1 cellular context compared by ENCODE assay signal in the genomic region with DNA sequence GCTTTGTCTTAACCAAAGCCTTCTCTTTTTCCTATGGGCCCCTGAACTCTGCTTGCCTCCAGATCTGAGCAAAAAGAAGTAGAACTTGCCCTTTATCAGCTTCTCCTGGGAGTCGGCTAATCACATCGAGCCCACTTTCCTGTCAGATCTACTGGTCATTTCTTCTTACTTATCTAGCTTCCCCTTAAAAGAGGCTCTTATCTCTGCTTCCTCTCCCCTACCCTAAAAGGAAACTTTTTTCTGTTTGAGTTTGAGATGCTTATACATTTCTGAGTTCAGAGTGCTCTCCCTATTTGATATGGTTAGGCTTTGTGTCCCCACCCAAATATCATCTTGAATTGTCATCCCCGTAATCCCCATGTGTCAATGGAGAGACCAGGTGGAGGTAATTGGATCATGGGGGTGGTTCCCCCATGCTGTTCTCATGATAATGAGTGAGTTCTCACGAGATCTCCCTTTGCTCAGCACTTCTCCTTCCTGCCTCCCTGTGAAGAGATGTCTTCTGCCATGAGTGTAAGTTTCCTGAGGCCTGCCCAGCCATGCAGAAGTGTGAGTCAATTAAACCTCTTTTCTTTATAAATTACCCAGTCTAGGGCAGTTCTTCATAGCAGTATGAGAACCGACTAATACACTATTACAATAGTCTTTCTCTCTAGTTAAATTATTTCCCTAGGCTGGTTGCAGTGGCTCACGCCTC.
A peak's percentile ranks its signal among the peaks of the same experiment; 100 is the strongest.
TF ChIP-seq lines count a peak whose summit lies in the region.

No MANE protein-coding gene starts in this region.

TF ChIP-seq in K562, 482 proteins besides CTCF, POLR2A, EP300 and RAD21 (continued from another document):
- TF ChIP-seq, protein P1, sequence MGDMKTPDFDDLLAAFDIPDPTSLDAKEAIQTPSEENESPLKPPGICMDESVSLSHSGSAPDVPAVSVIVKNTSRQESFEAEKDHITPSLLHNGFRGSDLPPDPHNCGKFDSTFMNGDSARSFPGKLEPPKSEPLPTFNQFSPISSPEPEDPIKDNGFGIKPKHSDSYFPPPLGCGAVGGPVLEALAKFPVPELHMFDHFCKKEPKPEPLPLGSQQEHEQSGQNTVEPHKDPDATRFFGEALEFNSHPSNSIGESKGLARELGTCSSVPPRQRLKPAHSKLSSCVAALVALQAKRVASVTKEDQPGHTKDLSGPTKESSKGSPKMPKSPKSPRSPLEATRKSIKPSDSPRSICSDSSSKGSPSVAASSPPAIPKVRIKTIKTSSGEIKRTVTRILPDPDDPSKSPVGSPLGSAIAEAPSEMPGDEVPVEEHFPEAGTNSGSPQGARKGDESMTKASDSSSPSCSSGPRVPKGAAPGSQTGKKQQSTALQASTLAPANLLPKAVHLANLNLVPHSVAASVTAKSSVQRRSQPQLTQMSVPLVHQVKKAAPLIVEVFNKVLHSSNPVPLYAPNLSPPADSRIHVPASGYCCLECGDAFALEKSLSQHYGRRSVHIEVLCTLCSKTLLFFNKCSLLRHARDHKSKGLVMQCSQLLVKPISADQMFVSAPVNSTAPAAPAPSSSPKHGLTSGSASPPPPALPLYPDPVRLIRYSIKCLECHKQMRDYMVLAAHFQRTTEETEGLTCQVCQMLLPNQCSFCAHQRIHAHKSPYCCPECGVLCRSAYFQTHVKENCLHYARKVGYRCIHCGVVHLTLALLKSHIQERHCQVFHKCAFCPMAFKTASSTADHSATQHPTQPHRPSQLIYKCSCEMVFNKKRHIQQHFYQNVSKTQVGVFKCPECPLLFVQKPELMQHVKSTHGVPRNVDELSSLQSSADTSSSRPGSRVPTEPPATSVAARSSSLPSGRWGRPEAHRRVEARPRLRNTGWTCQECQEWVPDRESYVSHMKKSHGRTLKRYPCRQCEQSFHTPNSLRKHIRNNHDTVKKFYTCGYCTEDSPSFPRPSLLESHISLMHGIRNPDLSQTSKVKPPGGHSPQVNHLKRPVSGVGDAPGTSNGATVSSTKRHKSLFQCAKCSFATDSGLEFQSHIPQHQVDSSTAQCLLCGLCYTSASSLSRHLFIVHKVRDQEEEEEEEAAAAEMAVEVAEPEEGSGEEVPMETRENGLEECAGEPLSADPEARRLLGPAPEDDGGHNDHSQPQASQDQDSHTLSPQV (IDR thresholded peaks at IDR 0.05) = 0 out of 2 replicates have a peak, but pooled peaks have one; percentile 33
- no peak for TF ChIP-seq ZNF764 (CRISPR knock-in tag; IDR thresholded peaks at IDR 0.05; ENCODE audit: low read depth)
- TF ChIP-seq PHF21A (IDR thresholded peaks at IDR 0.05; ENCODE audit: borderline replicate concordance, low read depth) = no peak
- TF ChIP-seq SP1 (CRISPR knock-in tag; IDR thresholded peaks at IDR 0.05) = no peak
- no peak for TF ChIP-seq HNRNPL (IDR thresholded peaks at IDR 0.05; ENCODE audit: low read depth, low read length)
- no peak for TF ChIP-seq HNRNPH1 (optimal IDR thresholded peaks at IDR 0.05; ENCODE audit: low read depth, low read length)
- peak in 1 of 2 experiments; percentile 48; a peak in 1 of 3 replicates for TF ChIP-seq CBX3 (IDR thresholded peaks at IDR 0.05; ENCODE audit: borderline replicate concordance in 1 of 2, low read length in 2 of 2)
- TF ChIP-seq FUS (optimal IDR thresholded peaks at IDR 0.05; ENCODE audit: low read depth, low read length) = no peak
- peak; percentile 67 for TF ChIP-seq ZNF316 (IDR thresholded peaks at IDR 0.05)
- TF ChIP-seq MYNN (IDR thresholded peaks at IDR 0.05) = no peak
- TF ChIP-seq MYNN (CRISPR knock-in tag; IDR thresholded peaks at IDR 0.05) = no peak
- TF ChIP-seq ATF1 (CRISPR knock-in tag; IDR thresholded peaks at IDR 0.05) = no peak
- TF ChIP-seq ATF1 (tag; IDR thresholded peaks at IDR 0.05) = no peak
- no peak for TF ChIP-seq RBM39 (optimal IDR thresholded peaks at IDR 0.05; ENCODE audit: low read depth, low read length)
- peak; percentile 46 for TF ChIP-seq NFIC (IDR thresholded peaks at IDR 0.05)
- TF ChIP-seq SRF (CRISPR knock-in tag; IDR thresholded peaks at IDR 0.05) = peak in 1 of 2 experiments; percentile 73; a peak in 1 of 4 replicates
- TF ChIP-seq RFX1 (IDR thresholded peaks at IDR 0.05) = no peak
- TF ChIP-seq ZEB2 (IDR thresholded peaks at IDR 0.05) = peak; percentile 48; the same call in 1 of the 2 replicates
- TF ChIP-seq, protein P2, sequence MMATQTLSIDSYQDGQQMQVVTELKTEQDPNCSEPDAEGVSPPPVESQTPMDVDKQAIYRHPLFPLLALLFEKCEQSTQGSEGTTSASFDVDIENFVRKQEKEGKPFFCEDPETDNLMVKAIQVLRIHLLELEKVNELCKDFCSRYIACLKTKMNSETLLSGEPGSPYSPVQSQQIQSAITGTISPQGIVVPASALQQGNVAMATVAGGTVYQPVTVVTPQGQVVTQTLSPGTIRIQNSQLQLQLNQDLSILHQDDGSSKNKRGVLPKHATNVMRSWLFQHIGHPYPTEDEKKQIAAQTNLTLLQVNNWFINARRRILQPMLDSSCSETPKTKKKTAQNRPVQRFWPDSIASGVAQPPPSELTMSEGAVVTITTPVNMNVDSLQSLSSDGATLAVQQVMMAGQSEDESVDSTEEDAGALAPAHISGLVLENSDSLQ (IDR thresholded peaks at IDR 0.05) = 0 out of 2 replicates have a peak, but pooled peaks have one; percentile 7
- TF ChIP-seq HOXB6 (CRISPR knock-in tag; IDR thresholded peaks at IDR 0.05; ENCODE audit: borderline replicate concordance) = no peak
- TF ChIP-seq, protein P3, sequence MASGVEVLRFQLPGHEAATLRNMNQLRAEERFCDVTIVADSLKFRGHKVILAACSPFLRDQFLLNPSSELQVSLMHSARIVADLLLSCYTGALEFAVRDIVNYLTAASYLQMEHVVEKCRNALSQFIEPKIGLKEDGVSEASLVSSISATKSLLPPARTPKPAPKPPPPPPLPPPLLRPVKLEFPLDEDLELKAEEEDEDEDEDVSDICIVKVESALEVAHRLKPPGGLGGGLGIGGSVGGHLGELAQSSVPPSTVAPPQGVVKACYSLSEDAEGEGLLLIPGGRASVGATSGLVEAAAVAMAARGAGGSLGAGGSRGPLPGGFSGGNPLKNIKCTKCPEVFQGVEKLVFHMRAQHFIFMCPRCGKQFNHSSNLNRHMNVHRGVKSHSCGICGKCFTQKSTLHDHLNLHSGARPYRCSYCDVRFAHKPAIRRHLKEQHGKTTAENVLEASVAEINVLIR (CRISPR knock-in tag; IDR thresholded peaks at IDR 0.05) = no peak
